Comparison of ENCODE assay signal across 1 cellular context in the genomic region with DNA sequence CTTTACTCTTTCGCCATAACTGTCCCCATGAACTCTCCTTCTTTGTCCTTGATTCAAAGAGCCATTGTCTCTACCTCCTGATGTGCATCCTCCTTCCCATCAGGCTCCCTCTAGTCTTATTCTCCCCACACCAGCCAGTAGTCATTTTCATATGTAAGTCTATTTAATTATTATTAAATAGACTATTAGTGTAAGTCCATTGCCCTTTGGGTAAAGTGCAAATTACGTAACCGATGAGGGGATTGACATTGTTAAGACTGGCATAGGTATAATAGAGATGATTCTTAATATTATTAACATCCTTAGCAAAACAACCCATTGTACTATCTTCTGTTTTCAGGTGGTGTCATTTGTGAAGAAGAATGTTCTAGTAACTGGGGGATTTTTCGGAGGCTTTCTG.
TF ChIP-seq lines count a peak whose summit lies in the region.

No MANE protein-coding gene starts in this region.

TF ChIP-seq in endothelial cell of umbilical vein, 7 proteins besides CTCF, POLR2A, EP300 and RAD21:
- TF ChIP-seq JUN (IDR thresholded peaks at IDR 0.05; ENCODE audit: borderline replicate concordance, insufficient read depth, insufficient read length, low read depth), result no peak
- no peak for TF ChIP-seq POLR2AphosphoS5 (IDR thresholded peaks at IDR 0.05; ENCODE audit: insufficient read depth, low read depth, low read length)
- TF ChIP-seq EZH2 (IDR thresholded peaks at IDR 0.05; ENCODE audit: borderline replicate concordance, low read depth, low read length, severe bottlenecking), result no peak
- no peak for TF ChIP-seq FOS (IDR thresholded peaks at IDR 0.05; ENCODE audit: borderline replicate concordance, insufficient read depth, low read length)
- TF ChIP-seq, protein P1, sequence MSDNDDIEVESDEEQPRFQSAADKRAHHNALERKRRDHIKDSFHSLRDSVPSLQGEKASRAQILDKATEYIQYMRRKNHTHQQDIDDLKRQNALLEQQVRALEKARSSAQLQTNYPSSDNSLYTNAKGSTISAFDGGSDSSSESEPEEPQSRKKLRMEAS (IDR thresholded peaks at IDR 0.05; ENCODE audit: insufficient read depth, insufficient read length), result no peak
- TF ChIP-seq MYC (IDR thresholded peaks at IDR 0.05; ENCODE audit: low read depth, low read length), result no peak
- TF ChIP-seq GATA2 (IDR thresholded peaks at IDR 0.05; ENCODE audit: insufficient read depth, insufficient read length, low read depth, low read length), result no peak
